ENCODE assay signal across 9 cellular contexts in genomic region chr18:79400591-79401381, GRCh38. TPM values are rescaled to one million over a fixed set of nuclear protein-coding genes. Genes with fewer than 3 reads are reported as not detected.
A peak's percentile ranks its signal among the peaks of the same experiment; 100 is the strongest.
DNase-seq lines count a peak whose midpoint lies in the region; ATAC-seq, FAIRE-seq and TF ChIP-seq lines count a peak whose summit lies in the region.
"Had no signal": no experiment of that assay in that cellular context is flagged by ENCODE, and none has a peak within 500 bp of the region (broad histone marks: within the 10 kb centered on the region; RNA-seq: fewer than 3 reads in every experiment).

No MANE protein-coding gene starts in this region.

- H3K36me3 ChIP-seq in mucosa of stomach (ENCODE audit: control insufficient read depth, insufficient read depth, low read length) = no peaks in the 10 kb centered on the region
- no peaks in the 10 kb centered on the region for H3K36me3 ChIP-seq in urinary bladder (ENCODE audit: insufficient read depth)

- peak overlapping the region; percentile 54 for H3K27ac ChIP-seq in urinary bladder (ENCODE audit: low read depth)

- H3K27me3 ChIP-seq in mucosa of stomach (ENCODE audit: control insufficient read depth, insufficient read depth, low read length) = peaks cover 26% of the 10 kb centered on the region

- CTCF ChIA-PET in T-cell (lab: Charles Lee) = interaction anchor here in 1 of 2 donors (0.6 kb wide), 1 partner anchor 130 kb away, joined by 3 read pairs; no protein-coding TSS in a partner anchor

- H3K4me1 ChIP-seq in mucosa of stomach (ENCODE audit: control insufficient read depth, insufficient read depth, low read length) (peaks cover 12% of the 10 kb centered on the region), urinary bladder (ENCODE audit: insufficient read depth) (peaks cover 7% of the 10 kb centered on the region)

- H3K9me3 Mint-ChIP-seq in T-cell (no peaks in the 10 kb centered on the region), chondrocyte (ENCODE audit: low read depth) (no peaks in the 10 kb centered on the region)

- no peaks in the 10 kb centered on the region for H3K9me3 ChIP-seq in mucosa of stomach (ENCODE audit: control insufficient read depth, low read length)

- H3K4me3 Mint-ChIP-seq in T-cell (peak overlapping the region; percentile 79 to 91 (median 88)), chondrocyte (ENCODE audit: unreplicated experiment) (peak overlapping the region; percentile 62)

- H3K4me3 ChIP-seq in mucosa of stomach (ENCODE audit: low read length) (no peak overlapping the region), urinary bladder (ENCODE audit: low read depth, low read length) (peak overlapping the region; percentile 78)

- no peak for TF ChIP-seq CTCF in chondrocyte (IDR thresholded peaks at IDR 0.05)

- peak; percentile 7 to 14 (median 10) for ATAC-seq in T-cell (replicated peaks in 1 of 4)

- POLR2A ChIA-PET in T-cell (lab: Charles Lee) = interaction anchor here in 1 of 2 donors (1.0 kb wide), 1 partner anchor 123 kb away, joined by 4 read pairs; no protein-coding TSS in a partner anchor

- no peak for DNase-seq in GM18507 (ENCODE audit: extremely low spot score, insufficient read length, low read depth)
- DNase-seq in T-cell = peak in 32 of 34 experiments; percentile 36 to 73 (median 61)
- DNase-seq in chondrocyte (ENCODE audit: low spot score) = peak; percentile 93
- DNase-seq in RCC 7860 (ENCODE audit: low spot score) = no peak
- DNase-seq in COLO668 (lab: John Stamatoyannopoulos, UW; ENCODE audit: unreplicated experiment) = no peak
- no peak for DNase-seq in GDM1 (lab: John Stamatoyannopoulos, UW)

- H3K9ac ChIP-seq in mucosa of stomach (ENCODE audit: low read length) = peak overlapping the region; percentile 55

- H3K36me3 Mint-ChIP-seq in T-cell (no peaks in the 10 kb centered on the region), chondrocyte (ENCODE audit: low read depth) (no peaks in the 10 kb centered on the region)

- WGBS in urinary bladder = 29% methylated on average over 50 of the region's 58 CpGs

- H3K4me1 Mint-ChIP-seq in T-cell (peaks cover 63 to 67% (median 65%) of the 10 kb centered on the region in 3 donors), chondrocyte (ENCODE audit: low read depth) (peaks cover 27% of the 10 kb centered on the region)

- H3K27ac Mint-ChIP-seq in T-cell = peak overlapping the region; percentile 97
- H3K27ac Mint-ChIP-seq in chondrocyte (ENCODE audit: unreplicated experiment) = no peak overlapping the region

- FAIRE-seq in GM18507 (lab: Jason Lieb, UNC) = peak; percentile 57
- no peak for FAIRE-seq in RCC 7860 (lab: Jason Lieb, UNC)

- H3K27me3 Mint-ChIP-seq in T-cell (no peaks in the 10 kb centered on the region), chondrocyte (ENCODE audit: low read depth) (no peaks in the 10 kb centered on the region)

RNA-seq across cellular contexts. Expression of gene NFATC1, which starts 5.1 kb away (rescaled TPM):
- 100 to 1,000 TPM in 1 of 5 donors, 10 to 100 TPM in 4; 58.1 to 108 (median 66.0) TPM for total RNA-seq in T-cell
- 7.1 to 12.5 TPM (median 7.3 TPM) in 3 replicates for total RNA-seq in chondrocyte
- 11.3 TPM for total RNA-seq in urinary bladder
- polyA plus RNA-seq in urinary bladder = 8.5 TPM
- total RNA-seq: RPMI7951 had no signal

Comparison
In these comparisons a context has a peak if more than half of its experiments do, and no peak if none do; other contexts are left out.
1. DNase-seq: peak in T-cell (32 of 34) and chondrocyte (single experiment); none in GM18507 (single experiment), RCC 7860 (single experiment), COLO668 (single experiment) and GDM1 (single experiment).